ENCODE assay signal across 8 cellular contexts in genomic region chr2:118616432-118616831, GRCh38.
"Had no signal": no experiment of that assay in that cellular context is flagged by ENCODE, and none has a peak within 500 bp of the region (broad histone marks: within the 10 kb centered on the region; RNA-seq: fewer than 3 reads in every experiment).

No MANE protein-coding gene starts in this region.

- DNase-seq: GDM1, GF-D8 had no signal

- FAIRE-seq: G401.6, GM12878, GM12891, GM12892, GM18507, GM19239 had no signal

- H3K4me3 ChIP-seq: GM12878 had no signal
